Comparison of ENCODE assay signal across 12 cellular contexts in genomic region chr19:45766293-45766918, GRCh38. TPM values are rescaled to one million over a fixed set of nuclear protein-coding genes. Genes with fewer than 3 reads are reported as not detected.
A peak's percentile ranks its signal among the peaks of the same experiment; 100 is the strongest.
DNase-seq lines count a peak whose midpoint lies in the region; ATAC-seq and TF ChIP-seq lines count a peak whose summit lies in the region.
"Had no signal": no experiment of that assay in that cellular context is flagged by ENCODE, and none has a peak within 500 bp of the region (broad histone marks: within the 10 kb centered on the region; RNA-seq: fewer than 3 reads in every experiment).

No MANE protein-coding gene starts in this region.

- POLR2A ChIA-PET in MCF 10A (lab: Yijun Ruan, JAX) = interaction anchor here (0.7 to 5.9 kb wide), 13 partner anchors 7 to 717 kb away, joined by 3 to 152 read pairs (median 8); partner anchors contain the start of genes DMPK, DMWD, FBXO46 and QPCTL

- H3K79me2 ChIP-seq in GM23338 (replicated peaks; ENCODE audit: insufficient read depth) = no peaks in the 10 kb centered on the region

- H3K4me1 ChIP-seq in GM23338 (ENCODE audit: insufficient read depth) = peaks cover 36% of the 10 kb centered on the region

- H3K27me3 Mint-ChIP-seq in GM23338 (ENCODE audit: insufficient read depth, low read depth, poor library complexity) (peaks cover 29% of the 10 kb centered on the region), MCF 10A (ENCODE audit: insufficient read depth, unreplicated experiment) (no peaks in the 10 kb centered on the region), glutamatergic neuron (ENCODE audit: unreplicated experiment) (peaks cover 17% of the 10 kb centered on the region)

- no TSS peak for BruUV-seq in MCF 10A (replicated peaks; lab: Mats Ljungman, UMichigan)

- no peak overlapping the region for H2AFZ ChIP-seq in GM23338

- DNase-seq in GM23338 (ENCODE audit: low spot score) = no peak
- no peak for DNase-seq in MCF 10A (ENCODE audit: unreplicated experiment)
- DNase-seq in islet precursor cell = peak; percentile 47
- no peak for DNase-seq in Ammon's horn (ENCODE audit: low spot score)
- DNase-seq in activated CD8-positive, alpha-beta memory T cell treated with anti-CD3 and anti-CD28 coated beads, Interleukin-2, amount 50 U/mL, for 4 hours = no peak
- no peak for DNase-seq in glutamatergic neuron
- DNase-seq in pons (ENCODE audit: low spot score) = no peak
- DNase-seq: NCI-H748 treated with DMSO at 0.1 percent for 48 hours; stimulated activated naive CD4-positive, alpha-beta T cell had no signal

- H3K36me3 Mint-ChIP-seq in GM23338 (ENCODE audit: low read depth) = peaks cover 2% of the 10 kb centered on the region; the same call in 1 of the 3 replicates
- peaks cover 41% of the 10 kb centered on the region for H3K36me3 Mint-ChIP-seq in MCF 10A (ENCODE audit: insufficient read depth, unreplicated experiment)
- H3K36me3 Mint-ChIP-seq in glutamatergic neuron (ENCODE audit: unreplicated experiment) = no peaks in the 10 kb centered on the region

- H3K27ac Mint-ChIP-seq in GM23338 (no peak overlapping the region), MCF 10A (ENCODE audit: low read depth, unreplicated experiment) (no peak overlapping the region), glutamatergic neuron (ENCODE audit: unreplicated experiment) (no peak overlapping the region)

- no peaks in the 10 kb centered on the region for H3K9me2 ChIP-seq in GM23338 (ENCODE audit: insufficient read depth)

- H3F3A ChIP-seq in GM23338 (replicated peaks; ENCODE audit: low read depth) = peaks cover 16% of the 10 kb centered on the region; the same call in 1 of the 2 replicates

- H3K4me3 ChIP-seq in GM23338 (peak overlapping the region; percentile 83), skin epidermis (peak overlapping the region in 5 of 7 experiments; percentile 49 to 78 (median 74))

- no peak for ATAC-seq in GM23338

- no peaks in the 10 kb centered on the region for H3K36me3 ChIP-seq in GM23338 (ENCODE audit: insufficient read depth)

- H3K27me3 ChIP-seq in GM23338 (ENCODE audit: insufficient read depth) = no peaks in the 10 kb centered on the region

- H3K4me1 Mint-ChIP-seq in GM23338 = peaks cover 26% of the 10 kb centered on the region
- peaks cover 7% of the 10 kb centered on the region for H3K4me1 Mint-ChIP-seq in MCF 10A (ENCODE audit: insufficient read depth, unreplicated experiment)
- peaks cover 5% of the 10 kb centered on the region for H3K4me1 Mint-ChIP-seq in glutamatergic neuron (ENCODE audit: low read depth, unreplicated experiment)

- H3K9me3 Mint-ChIP-seq in GM23338 (no peaks in the 10 kb centered on the region), MCF 10A (ENCODE audit: unreplicated experiment) (no peaks in the 10 kb centered on the region), glutamatergic neuron (ENCODE audit: unreplicated experiment) (peaks cover 10% of the 10 kb centered on the region)

- H3K27ac ChIP-seq in GM23338 (ENCODE audit: low read depth) (no peak overlapping the region), skin epidermis (peak overlapping the region in 18 of 21 experiments; percentile 67 to 97 (median 88))
- H3K27ac ChIP-seq: KMS-11 had no signal

- no peaks in the 10 kb centered on the region for H4K20me1 ChIP-seq in GM23338 (replicated peaks; ENCODE audit: insufficient read depth)

- peak overlapping the region; percentile 94 for H3K4me2 ChIP-seq in GM23338
- H3K4me2 ChIP-seq: KMS-11 had no signal

- CTCF ChIA-PET in MCF 10A (lab: Yijun Ruan, JAX) = interaction anchor here (0.7 to 1.1 kb wide), 3 partner anchors 11 to 74 kb away, joined by 3 read pairs; partner anchors contain the start of gene QPCTL

- H3K4me3 Mint-ChIP-seq in GM23338 (peak overlapping the region; percentile 86; the same call in 1 of the 3 replicates), MCF 10A (ENCODE audit: unreplicated experiment) (peak overlapping the region; percentile 84), glutamatergic neuron (ENCODE audit: unreplicated experiment) (no peak overlapping the region)

- TF ChIP-seq CTCF in GM23338 (conservative IDR thresholded peaks at IDR 0.05; ENCODE audit: low read depth in 2 of 2) (no peak), MCF 10A (IDR thresholded peaks at IDR 0.05; ENCODE audit: unreplicated experiment) (no peak), glutamatergic neuron (IDR thresholded peaks at IDR 0.05; ENCODE audit: partially characterized antibody, unreplicated experiment) (no peak)

- intact Hi-C loops in MCF 10A (cut with micrococcal nuclease) = no loop called here

TF ChIP-seq in GM23338, 12 proteins besides CTCF, POLR2A, EP300 and RAD21 (continues in another document):
- TF ChIP-seq ZNF114 (CRISPR knock-in tag; IDR thresholded peaks at IDR 0.05) (no peak), ETS1 (IDR thresholded peaks at IDR 0.05) (no peak), ZNF331 (CRISPR knock-in tag; IDR thresholded peaks at IDR 0.05; ENCODE audit: low read depth) (no peak), CREB1 (CRISPR knock-in tag; IDR thresholded peaks at IDR 0.05; ENCODE audit: low read depth) (no peak), STAT1 (IDR thresholded peaks at IDR 0.05; ENCODE audit: unreplicated experiment) (no peak), NANOG (IDR thresholded peaks at IDR 0.05; ENCODE audit: borderline replicate concordance) (no peak), EZH2phosphoT487 (IDR thresholded peaks at IDR 0.05; ENCODE audit: unreplicated experiment) (no peak), EZH2 (IDR thresholded peaks at IDR 0.05; ENCODE audit: low read depth, unreplicated experiment) (no peak)
- TF ChIP-seq, protein P1, sequence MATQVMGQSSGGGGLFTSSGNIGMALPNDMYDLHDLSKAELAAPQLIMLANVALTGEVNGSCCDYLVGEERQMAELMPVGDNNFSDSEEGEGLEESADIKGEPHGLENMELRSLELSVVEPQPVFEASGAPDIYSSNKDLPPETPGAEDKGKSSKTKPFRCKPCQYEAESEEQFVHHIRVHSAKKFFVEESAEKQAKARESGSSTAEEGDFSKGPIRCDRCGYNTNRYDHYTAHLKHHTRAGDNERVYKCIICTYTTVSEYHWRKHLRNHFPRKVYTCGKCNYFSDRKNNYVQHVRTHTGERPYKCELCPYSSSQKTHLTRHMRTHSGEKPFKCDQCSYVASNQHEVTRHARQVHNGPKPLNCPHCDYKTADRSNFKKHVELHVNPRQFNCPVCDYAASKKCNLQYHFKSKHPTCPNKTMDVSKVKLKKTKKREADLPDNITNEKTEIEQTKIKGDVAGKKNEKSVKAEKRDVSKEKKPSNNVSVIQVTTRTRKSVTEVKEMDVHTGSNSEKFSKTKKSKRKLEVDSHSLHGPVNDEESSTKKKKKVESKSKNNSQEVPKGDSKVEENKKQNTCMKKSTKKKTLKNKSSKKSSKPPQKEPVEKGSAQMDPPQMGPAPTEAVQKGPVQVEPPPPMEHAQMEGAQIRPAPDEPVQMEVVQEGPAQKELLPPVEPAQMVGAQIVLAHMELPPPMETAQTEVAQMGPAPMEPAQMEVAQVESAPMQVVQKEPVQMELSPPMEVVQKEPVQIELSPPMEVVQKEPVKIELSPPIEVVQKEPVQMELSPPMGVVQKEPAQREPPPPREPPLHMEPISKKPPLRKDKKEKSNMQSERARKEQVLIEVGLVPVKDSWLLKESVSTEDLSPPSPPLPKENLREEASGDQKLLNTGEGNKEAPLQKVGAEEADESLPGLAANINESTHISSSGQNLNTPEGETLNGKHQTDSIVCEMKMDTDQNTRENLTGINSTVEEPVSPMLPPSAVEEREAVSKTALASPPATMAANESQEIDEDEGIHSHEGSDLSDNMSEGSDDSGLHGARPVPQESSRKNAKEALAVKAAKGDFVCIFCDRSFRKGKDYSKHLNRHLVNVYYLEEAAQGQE (IDR thresholded peaks at IDR 0.05; ENCODE audit: unreplicated experiment) = no peak

RNA-seq across cellular contexts. Expression of gene SIX5, which starts 2.6 kb away (rescaled TPM):
- total RNA-seq in GM23338 (2014; rRNA removed; shearing (Covaris generic)) = 16.1 and 22.6 TPM in 2 replicates
- 10.1 and 12.4 TPM in 2 replicates for polyA plus RNA-seq in GM23338 (2016; fragmentation: Nextera tagmentation; extraction: Ambion mirVana)
- 17.3 and 19.6 TPM in 2 replicates for total RNA-seq in MCF 10A (2022)
- 2.0 TPM for total RNA-seq in glutamatergic neuron (ENCODE audit: unreplicated experiment)

RNA-seq across cellular contexts. Expression of gene DMPK, which starts 15.9 kb away (rescaled TPM):
- 18.9 and 24.0 TPM in 2 replicates for total RNA-seq in GM23338 (2014; rRNA removed; shearing (Covaris generic))
- polyA plus RNA-seq in GM23338 (2016; fragmentation: Nextera tagmentation; extraction: Ambion mirVana) = 9.2 and 9.8 TPM in 2 replicates
- total RNA-seq in MCF 10A (2022) = 40.5 and 52.4 TPM in 2 replicates
- total RNA-seq in glutamatergic neuron (ENCODE audit: unreplicated experiment) = 107 TPM

RNA-seq across cellular contexts. Expression of gene DMWD, which starts 26.2 kb away (rescaled TPM):
- 33.1 and 45.6 TPM in 2 replicates for total RNA-seq in GM23338 (2014; rRNA removed; shearing (Covaris generic))
- polyA plus RNA-seq in GM23338 (2016; fragmentation: Nextera tagmentation; extraction: Ambion mirVana) = 11.8 and 12.1 TPM in 2 replicates
- total RNA-seq in MCF 10A (2022) (57.5 and 71.6 TPM in 2 replicates), glutamatergic neuron (ENCODE audit: unreplicated experiment) (123 TPM)

RNA-seq across cellular contexts. Expression of gene MEIOSIN, which starts 33.2 kb away (rescaled TPM):
- 0.16 and 0.28 TPM in 2 replicates for total RNA-seq in GM23338 (2014; rRNA removed; shearing (Covaris generic))
- polyA plus RNA-seq in GM23338 (2016; fragmentation: Nextera tagmentation; extraction: Ambion mirVana) = 0.21 TPM in 1 of 2 replicates, not detected in the other
- total RNA-seq in MCF 10A (2022) (not detected in 2 replicates), glutamatergic neuron (ENCODE audit: unreplicated experiment) (not detected)
- total RNA-seq: renal cortical epithelial cell had no signal

RNA-seq across cellular contexts. Expression of gene FBXO46, which starts 35.7 kb away (rescaled TPM):
- 34.4 and 35.8 TPM in 2 replicates for total RNA-seq in GM23338 (2014; rRNA removed; shearing (Covaris generic))
- 9.4 and 12.0 TPM in 2 replicates for polyA plus RNA-seq in GM23338 (2016; fragmentation: Nextera tagmentation; extraction: Ambion mirVana)
- total RNA-seq in MCF 10A (2022) (13.6 and 15.0 TPM in 2 replicates), glutamatergic neuron (ENCODE audit: unreplicated experiment) (20.4 TPM)
